ENCODE assay signal across 1 cellular context in genomic region chr13:87084192-87084591, GRCh38.
TF ChIP-seq lines count a peak whose summit lies in the region.

No MANE protein-coding gene starts in this region.

TF ChIP-seq in HCT116, 20 proteins besides CTCF, POLR2A, EP300 and RAD21 (continued from another document):
- TF ChIP-seq POLR2AphosphoS5 (IDR thresholded peaks at IDR 0.05; ENCODE audit: low read depth, low read length), result no peak
